8 cellular contexts compared by ENCODE assay signal in genomic region chr2:217790681-217791392, GRCh38.
A peak's percentile ranks its signal among the peaks of the same experiment; 100 is the strongest.
DNase-seq lines count a peak whose midpoint lies in the region; ATAC-seq, FAIRE-seq and TF ChIP-seq lines count a peak whose summit lies in the region.

No MANE protein-coding gene starts in this region.

- no peaks in the 10 kb centered on the region for H4K20me1 ChIP-seq in HepG2 (ENCODE audit: insufficient read depth, low read length)

- TF ChIP-seq RAD21 in HepG2 (CRISPR knock-in tag; IDR thresholded peaks at IDR 0.05): no peak

- H3K27me3 ChIP-seq in ACC112 (ENCODE audit: insufficient read depth, low read length) (no peaks in the 10 kb centered on the region), HepG2 (ENCODE audit: control insufficient read depth in 1 of 2, insufficient read depth in 2 of 2, low read length in 2 of 2) (no peaks in the 10 kb centered on the region), esophagus squamous epithelium (no peaks in the 10 kb centered on the region)

- H3K36me3 ChIP-seq in ACC112 (ENCODE audit: insufficient read depth, low read length) (no peaks in the 10 kb centered on the region), HEK293 (ENCODE audit: control insufficient read depth in 2 of 2, insufficient read depth in 1 of 2, low read length in 2 of 2) (no peaks in the 10 kb centered on the region), HepG2 (replicated peaks in 1 of 2; ENCODE audit: control insufficient read depth in 1 of 2, insufficient read depth in 2 of 2, low read length in 2 of 2) (no peaks in the 10 kb centered on the region), esophagus squamous epithelium (peaks cover 0 to 11% (median 0%) of the 10 kb centered on the region in 3 donors)

- H3K4me2 ChIP-seq in HepG2 (ENCODE audit: low read depth, low read length): peak overlapping the region; percentile 91

- TF ChIP-seq POLR2A in HepG2 (IDR thresholded peaks at IDR 0.05; ENCODE audit: insufficient read depth in 1 of 2, low read depth in 2 of 2, low read length in 2 of 2) (no peak), esophagus squamous epithelium (IDR thresholded peaks at IDR 0.05) (no peak)

- H3K4me1 ChIP-seq in ACC112 (ENCODE audit: control insufficient read depth, insufficient read depth, low read length, unreplicated experiment): peaks cover 45% of the 10 kb centered on the region
- no peaks in the 10 kb centered on the region for H3K4me1 ChIP-seq in HEK293 (ENCODE audit: control insufficient read depth, insufficient read depth, low read length)
- peaks cover 86% of the 10 kb centered on the region for H3K4me1 ChIP-seq in HepG2 (ENCODE audit: insufficient read depth, low read length)
- H3K4me1 ChIP-seq in esophagus squamous epithelium: peaks cover 0 to 23% (median 6%) of the 10 kb centered on the region in 3 donors

- in situ Hi-C loops in HepG2 (cut with HindIII; ENCODE audit: extremely low pct_ligation_motif_present, low pct_unique_long_range_greater_than_20kb): loop anchor here (5.0 kb wide), 2 partner anchors 106 to 201 kb away; no protein-coding TSS in a partner anchor

- BruUV-seq in HepG2 (replicated peaks; lab: Mats Ljungman, UMichigan): no TSS peak

- H3K27ac ChIP-seq in ACC112 (ENCODE audit: low read depth, low read length) (peak overlapping the region; percentile 70), HEK293 (ENCODE audit: extremely low read depth, low read depth, low read length) (no peak overlapping the region), angular gyrus (ENCODE audit: low read depth, low read length) (peak overlapping the region; percentile 64), HepG2 (ENCODE audit: extremely low read length, insufficient read depth, low read length) (no peak overlapping the region), esophagus squamous epithelium (peak overlapping the region in 2 of 4 donors; percentile 52 to 57)

- no peak for ATAC-seq in HepG2
- ATAC-seq in esophagus mucosa: no peak
- no peak for ATAC-seq in HG02981 (IDR thresholded peaks at IDR 0.05; ENCODE audit: unreplicated experiment)

- TF ChIP-seq CTCF in HEK293 (tag by site-specific recombination; IDR thresholded peaks at IDR 0.05) (no peak), HepG2 (CRISPR knock-in tag; IDR thresholded peaks at IDR 0.05) (no peak), esophagus squamous epithelium (IDR thresholded peaks at IDR 0.05) (no peak)

- H2AFZ ChIP-seq in ACC112 (ENCODE audit: low read length, unreplicated experiment): no peak overlapping the region
- no peak overlapping the region for H2AFZ ChIP-seq in HepG2 (ENCODE audit: low read length)

- POLR2A ChIA-PET in HEK293 (lab: Yijun Ruan, JAX): no interaction called here
- POLR2A ChIA-PET in HepG2 (lab: Yijun Ruan, JAX): interaction anchor here (1.1 to 2.2 kb wide), 4 partner anchors 96 to 203 kb away, joined by 3 to 10 read pairs (median 5); no protein-coding TSS in a partner anchor

- H3K79me2 ChIP-seq in ACC112 (ENCODE audit: control insufficient read depth, insufficient read depth, low read length, unreplicated experiment): no peaks in the 10 kb centered on the region
- H3K79me2 ChIP-seq in HepG2 (ENCODE audit: insufficient read depth, low read length): no peaks in the 10 kb centered on the region

- CTCF ChIA-PET in HEK293 (lab: Yijun Ruan, JAX): interaction anchor here (0.5 to 10.3 kb wide), 18 partner anchors 10 to 1517 kb away, joined by 3 to 387 read pairs (median 7); partner anchors contain the start of gene RUFY4
- CTCF ChIA-PET in HepG2 (lab: Yijun Ruan, JAX; ENCODE audit: low intra/inter-chr PET ratio, low total read pairs): interaction anchor here (1.0 to 6.4 kb wide), 4 partner anchors 96 to 241 kb away, joined by 3 to 106 read pairs (median 32); no protein-coding TSS in a partner anchor

- H3K9me3 ChIP-seq in HEK293 (ENCODE audit: control insufficient read depth, insufficient read depth, low read depth, low read length): no peaks in the 10 kb centered on the region
- no peaks in the 10 kb centered on the region for H3K9me3 ChIP-seq in HepG2 (ENCODE audit: low read length)
- H3K9me3 ChIP-seq in esophagus squamous epithelium: no peaks in the 10 kb centered on the region

- DNase-seq in HepG2 (ENCODE audit: low spot score) (no peak), esophagus squamous epithelium (lab: John Stamatoyannopoulos, UW) (no peak)
- no peak for DNase-seq in effector CD4-positive, alpha-beta T cell

- peak overlapping the region; percentile 35; the same call in 1 of the 2 replicates for H3K9ac ChIP-seq in HepG2 (ENCODE audit: insufficient read depth, low read depth, low read length)

- TF ChIP-seq EP300 in HepG2 (IDR thresholded peaks at IDR 0.05; ENCODE audit: low read depth in 2 of 2, low read length in 2 of 2) (no peak), HepG2 (CRISPR knock-in tag; IDR thresholded peaks at IDR 0.05; ENCODE audit: borderline replicate concordance) (no peak)

- FAIRE-seq in HepG2 (lab: Jason Lieb, UNC): no peak

- 4% methylated on average over 5 of the region's 5 CpGs for WGBS in HepG2 (ENCODE audit: low lambda C conversion rate)
- WGBS in esophagus squamous epithelium, 2 donors: 40 to 55% methylated on average over 3 to 4 of the region's 5 CpGs

- intact Hi-C loops in HepG2 (cut with micrococcal nuclease; ENCODE audit: unreplicated experiment) (no loop called here), esophagus squamous epithelium (cut with DNase I) (no loop called here)

- H3K4me3 ChIP-seq in ACC112 (ENCODE audit: low read depth, low read length) (no peak overlapping the region), HEK293 (ENCODE audit: low read depth, low read length) (no peak overlapping the region), HepG2 (replicated peaks in 1 of 3; ENCODE audit: insufficient read depth in 1 of 3, low read depth in 2 of 3, low read length in 3 of 3) (peak overlapping the region in 1 of 3 experiments; percentile 71; a peak in 1 of 6 replicates), esophagus squamous epithelium (no peak overlapping the region)

TF ChIP-seq in HEK293, 187 proteins besides CTCF, POLR2A, EP300 and RAD21 (continues in another document):
- TF ChIP-seq ZNF785 (tag by site-specific recombination; IDR thresholded peaks at IDR 0.05) (no peak), ZNF169 (tag by site-specific recombination; IDR thresholded peaks at IDR 0.05) (no peak), ZFHX2 (tag by site-specific recombination; conservative IDR thresholded peaks at IDR 0.05) (peak; percentile 49; the same call in 1 of the 2 replicates), ZIC2 (tag by site-specific recombination; IDR thresholded peaks at IDR 0.05) (no peak)

TF ChIP-seq in HepG2, 621 proteins besides CTCF, POLR2A, EP300 and RAD21 (continues in another document):
- TF ChIP-seq NFIC (IDR thresholded peaks at IDR 0.05; ENCODE audit: low read length) (no peak), ZFP37 (CRISPR knock-in tag; IDR thresholded peaks at IDR 0.05; ENCODE audit: borderline replicate concordance) (no peak), ELF1 (CRISPR knock-in tag; IDR thresholded peaks at IDR 0.05) (no peak), ZKSCAN5 (CRISPR knock-in tag; IDR thresholded peaks at IDR 0.05) (no peak), SOX6 (IDR thresholded peaks at IDR 0.05) (no peak), SOX6 (CRISPR knock-in tag; IDR thresholded peaks at IDR 0.05) (no peak), AHDC1 (CRISPR knock-in tag; IDR thresholded peaks at IDR 0.05; ENCODE audit: borderline replicate concordance) (0 out of 2 replicates have a peak, but pooled peaks have one; percentile 32), TIGD3 (CRISPR knock-in tag; IDR thresholded peaks at IDR 0.05; ENCODE audit: borderline replicate concordance) (no peak), ZFY (CRISPR knock-in tag; IDR thresholded peaks at IDR 0.05) (0 out of 2 replicates have a peak, but pooled peaks have one; percentile 19)

Comparison
In these comparisons a context has a peak if more than half of its experiments do, and no peak if none do; other contexts are left out.
1. H3K27ac ChIP-seq: peak in ACC112 (single experiment) and angular gyrus (single experiment); none in HEK293 (single experiment) and HepG2 (single experiment).